Comparison of ENCODE assay signal across 9 cellular contexts in genomic region chr1:16173447-16174260, GRCh38. TPM values are rescaled to one million over a fixed set of nuclear protein-coding genes. Genes with fewer than 3 reads are reported as not detected.
DNase-seq lines count a peak whose midpoint lies in the region; ATAC-seq and TF ChIP-seq lines count a peak whose summit lies in the region.
"Had no signal": no experiment of that assay in that cellular context is flagged by ENCODE, and none has a peak within 500 bp of the region (broad histone marks: within the 10 kb centered on the region; RNA-seq: fewer than 3 reads in every experiment).

No MANE protein-coding gene starts in this region.

- H3K27me3 ChIP-seq in SJCRH30: no peaks in the 10 kb centered on the region
- H3K27me3 ChIP-seq in prostate gland (replicated peaks; ENCODE audit: insufficient read depth): no peaks in the 10 kb centered on the region
- H3K27me3 ChIP-seq in Karpas-422 (ENCODE audit: low read length): no peaks in the 10 kb centered on the region

- H3K9me3 ChIP-seq in SJCRH30 (replicated peaks) (no peaks in the 10 kb centered on the region), prostate gland (no peaks in the 10 kb centered on the region), Karpas-422 (ENCODE audit: low read length) (no peaks in the 10 kb centered on the region)

- H3K9ac ChIP-seq in Karpas-422 (ENCODE audit: low read length): no peak overlapping the region

- no peak overlapping the region for H2AFZ ChIP-seq in Karpas-422 (ENCODE audit: low read length)

- DNase-seq in ELF-1 (ENCODE audit: low read depth, low spot score) (peak; percentile 89), SJCRH30 (peak; percentile 61 to 79), fibroblast of gingiva (ENCODE audit: low read depth) (peak; percentile 58), prostate gland (ENCODE audit: low spot score) (peak; percentile 72), Karpas-422 (no peak)
- no peak for DNase-seq in activated CD4-positive, alpha-beta T cell treated with anti-CD3 and anti-CD28 coated beads, Interleukin-2, amount 50 U/mL, for 4 hours
- DNase-seq: activated naive CD8-positive, alpha-beta T cell treated with anti-CD3 and anti-CD28 coated beads, Interleukin-2, amount 50 U/mL, for 24 hours had no signal

- no peaks in the 10 kb centered on the region for H3K79me2 ChIP-seq in Karpas-422 (ENCODE audit: low read length)

- intact Hi-C loops in prostate gland (cut with DNase I): no loop called here

- no peak for TF ChIP-seq CTCF in prostate gland (IDR thresholded peaks at IDR 0.05)

- WGBS in prostate gland: 41% methylated on average over 10 of the region's 12 CpGs

- H3K4me1 ChIP-seq in SJCRH30: peaks cover 40% of the 10 kb centered on the region
- H3K4me1 ChIP-seq in prostate gland (replicated peaks): peaks cover 16% of the 10 kb centered on the region
- H3K4me1 ChIP-seq in Karpas-422 (ENCODE audit: low read length): peaks cover 3% of the 10 kb centered on the region

- no peak overlapping the region for H3K27ac ChIP-seq in SJCRH30
- H3K27ac ChIP-seq in prostate gland: peak overlapping the region; percentile 58 to 79
- no peak overlapping the region for H3K27ac ChIP-seq in Karpas-422 (ENCODE audit: low read length)

- TF ChIP-seq POLR2A in prostate gland (IDR thresholded peaks at IDR 0.05): peak; percentile 23

- H3K4me3 ChIP-seq in SJCRH30 (no peak overlapping the region), prostate gland (no peak overlapping the region), Karpas-422 (ENCODE audit: low read length) (no peak overlapping the region)

- H3K4me2 ChIP-seq in Karpas-422 (ENCODE audit: low read depth, low read length, poor library complexity, severe bottlenecking): no peak overlapping the region

- no peaks in the 10 kb centered on the region for H3K9me2 ChIP-seq in Karpas-422 (replicated peaks; ENCODE audit: insufficient read depth, low read length)

- no peak for ATAC-seq in HG03045 (IDR thresholded peaks at IDR 0.05; ENCODE audit: unreplicated experiment)
- no peak for ATAC-seq in HG03159 (IDR thresholded peaks at IDR 0.05; ENCODE audit: unreplicated experiment)
- ATAC-seq: activated naive CD8-positive, alpha-beta T cell treated with anti-CD3 and anti-CD28 coated beads, Interleukin-2, amount 50 U/mL, for 24 hours had no signal

- H3K36me3 ChIP-seq in SJCRH30: no peaks in the 10 kb centered on the region
- H3K36me3 ChIP-seq in prostate gland: no peaks in the 10 kb centered on the region
- no peaks in the 10 kb centered on the region for H3K36me3 ChIP-seq in Karpas-422 (ENCODE audit: insufficient read depth, low read length)

- no peaks in the 10 kb centered on the region; the same call in 1 of the 2 replicates for H4K20me1 ChIP-seq in Karpas-422 (ENCODE audit: insufficient read depth, low read depth, low read length)

RNA-seq across cellular contexts. Expression of gene EPHA2, which starts 17.8 kb away (rescaled TPM):
- 55.0 and 57.3 TPM in 2 replicates for total RNA-seq in SJCRH30 (2014; rRNA removed; shearing (Covaris generic))
- total RNA-seq in prostate gland: 10 to 100 TPM; 14.8 to 17.7 TPM
- not detected in 2 replicates for total RNA-seq in Karpas-422 (2014; rRNA removed; shearing (Covaris generic); ENCODE audit: low replicate concordance)

RNA-seq across cellular contexts. Expression of gene ARHGEF19, which starts 38.8 kb away (rescaled TPM):
- total RNA-seq in SJCRH30 (2014; rRNA removed; shearing (Covaris generic)): 7.9 and 9.9 TPM in 2 replicates
- total RNA-seq in prostate gland: 10 to 100 TPM; 13.1 to 18.8 TPM
- 2.2 and 2.5 TPM in 2 replicates for total RNA-seq in Karpas-422 (2014; rRNA removed; shearing (Covaris generic); ENCODE audit: low replicate concordance)

Comparison
In these comparisons a context has a peak if more than half of its experiments do, and no peak if none do; other contexts are left out.
1. DNase-seq: peak in ELF-1 (single experiment), SJCRH30 (2 of 2), fibroblast of gingiva (single experiment) and prostate gland (single experiment); none in Karpas-422 (single experiment) and activated CD4-positive, alpha-beta T cell treated with anti-CD3 and anti-CD28 coated beads, Interleukin-2, amount 50 U/mL, for 4 hours (0 of 2).
2. H3K27ac ChIP-seq: peak in prostate gland (2 of 2); none in SJCRH30 (single experiment) and Karpas-422 (single experiment).
3. RNA of gene EPHA2, which starts 17.8 kb away (total RNA-seq): 55.0 to 57.3 TPM in SJCRH30 and 14.8 to 17.7 TPM in prostate gland; not detected in Karpas-422; every median in the first group is over 10 times any median in the second.